In genomic region chr5:72109051-72109411, GRCh38 we compare ENCODE assay signal across 8 cellular contexts. TPM values are rescaled to one million over a fixed set of nuclear protein-coding genes. Genes with fewer than 3 reads are reported as not detected.
DNase-seq lines count a peak whose midpoint lies in the region; ATAC-seq and TF ChIP-seq lines count a peak whose summit lies in the region.

No MANE protein-coding gene starts in this region.

- TF ChIP-seq CTCF in Peyer's patch (IDR thresholded peaks at IDR 0.05) (no peak), epithelial cell of esophagus (IDR thresholded peaks at IDR 0.05; ENCODE audit: insufficient read depth, low read depth, low read length, missing control alignments) (no peak), ovary (IDR thresholded peaks at IDR 0.05) (no peak), foreskin keratinocyte (conservative IDR thresholded peaks at IDR 0.05) (no peak)

- no peak overlapping the region for H3K27ac ChIP-seq in CD8-positive, alpha-beta memory T cell (ENCODE audit: low read depth, low read length)
- H3K27ac ChIP-seq in Peyer's patch (no peak overlapping the region), ovary (peak overlapping the region; percentile 60 to 76), foreskin keratinocyte (no peak overlapping the region)

- peak overlapping the region in 5 of 7 donors; percentile 5 to 51 (median 24) for H3K4me3 Mint-ChIP-seq in CD8-positive, alpha-beta memory T cell

- ATAC-seq in HG02870 (IDR thresholded peaks at IDR 0.05; ENCODE audit: unreplicated experiment) (no peak), foreskin keratinocyte (no peak)

- WGBS in ovary, 3 donors = 0% methylated on average over 2 of the region's 2 CpGs

- H3K36me3 ChIP-seq in CD8-positive, alpha-beta memory T cell (ENCODE audit: insufficient read depth, low read length) = no peaks in the 10 kb centered on the region
- no peaks in the 10 kb centered on the region for H3K36me3 ChIP-seq in Peyer's patch
- no peaks in the 10 kb centered on the region for H3K36me3 ChIP-seq in ovary

- H3K9me3 Mint-ChIP-seq in CD8-positive, alpha-beta memory T cell = no peaks in the 10 kb centered on the region

- H3K27ac Mint-ChIP-seq in CD8-positive, alpha-beta memory T cell = no peak overlapping the region

- POLR2A ChIA-PET in CD8-positive, alpha-beta memory T cell (lab: Charles Lee) = interaction anchor here (0.6 kb wide), 1 partner anchor 199 kb away, joined by 3 read pairs; no protein-coding TSS in a partner anchor

- CTCF ChIA-PET in CD8-positive, alpha-beta memory T cell (lab: Charles Lee) = no interaction called here

- H3K4me1 Mint-ChIP-seq in CD8-positive, alpha-beta memory T cell = peaks cover 6 to 18% (median 7%) of the 10 kb centered on the region in 3 donors

- H3K27me3 ChIP-seq in CD8-positive, alpha-beta memory T cell (ENCODE audit: insufficient read depth, low read length, poor library complexity, severe bottlenecking) = peaks cover 4% of the 10 kb centered on the region
- H3K27me3 ChIP-seq in Peyer's patch (peaks cover 0 to 12% of the 10 kb centered on the region in 2 donors), ovary (no peaks in the 10 kb centered on the region), foreskin keratinocyte (peaks cover 7% of the 10 kb centered on the region)

- no peaks in the 10 kb centered on the region for H3K4me1 ChIP-seq in CD8-positive, alpha-beta memory T cell (ENCODE audit: insufficient read depth, low read length)
- H3K4me1 ChIP-seq in Peyer's patch (peaks cover 0 to 11% (median 8%) of the 10 kb centered on the region in 4 donors), ovary (ENCODE audit: insufficient read depth) (peaks cover 4% of the 10 kb centered on the region), foreskin keratinocyte (peaks cover 3% of the 10 kb centered on the region)

- no peaks in the 10 kb centered on the region for H3K36me3 Mint-ChIP-seq in CD8-positive, alpha-beta memory T cell

- H3K9me3 ChIP-seq in CD8-positive, alpha-beta memory T cell (ENCODE audit: low read length) = no peaks in the 10 kb centered on the region
- H3K9me3 ChIP-seq in Peyer's patch (no peaks in the 10 kb centered on the region), ovary (no peaks in the 10 kb centered on the region)

- H3K27me3 Mint-ChIP-seq in CD8-positive, alpha-beta memory T cell = peaks cover 42 to 71% of the 10 kb centered on the region in 2 donors

- TF ChIP-seq POLR2A in Peyer's patch (IDR thresholded peaks at IDR 0.05) (no peak), ovary (IDR thresholded peaks at IDR 0.05) (no peak)

- intact Hi-C loops in ovary (cut with DNase I) = no loop called here

- no peak for TF ChIP-seq EP300 in ovary (IDR thresholded peaks at IDR 0.05)

- no peak for DNase-seq in CD8-positive, alpha-beta memory T cell
- DNase-seq in Peyer's patch = no peak
- no peak for DNase-seq in epithelial cell of esophagus (ENCODE audit: low read depth)
- DNase-seq in ovary = no peak
- DNase-seq in NCI-H1092 (lab: John Stamatoyannopoulos, UW) = no peak
- no peak for DNase-seq in SW 1271 (lab: John Stamatoyannopoulos, UW)
- DNase-seq in foreskin keratinocyte = no peak

- H3K4me3 ChIP-seq in CD8-positive, alpha-beta memory T cell (ENCODE audit: low read length) = no peak overlapping the region
- H3K4me3 ChIP-seq in Peyer's patch = peak overlapping the region; percentile 39 to 61 (median 52)
- peak overlapping the region; percentile 38 for H3K4me3 ChIP-seq in epithelial cell of esophagus (ENCODE audit: low read length)
- H3K4me3 ChIP-seq in ovary = peak overlapping the region; percentile 75

RNA-seq across cellular contexts. Expression of gene MAP1B, which starts 1.8 kb away (rescaled TPM):
- total RNA-seq in CD8-positive, alpha-beta memory T cell = under 1 TPM; 0.13 to 0.18 TPM
- 0.16 TPM for polyA plus RNA-seq in CD8-positive, alpha-beta memory T cell
- total RNA-seq in Peyer's patch = 10 to 100 TPM; 16.3 to 38.0 (median 25.7) TPM
- total RNA-seq in ovary = 100 to 1,000 TPM in 2 of 7 donors, 10 to 100 TPM in 5; 29.7 to 126 (median 61.6) TPM
- 10 to 100 TPM in 1 of 2 donors, 1 to 10 TPM in 1; 4.4 to 23.7 TPM for polyA plus RNA-seq in ovary
- total RNA-seq in foreskin keratinocyte = 9.5 and 17.2 TPM in 2 replicates
- 1.4 and 2.4 TPM in 2 replicates for polyA plus RNA-seq in foreskin keratinocyte

Comparison
In these comparisons a context has a peak if more than half of its experiments do, and no peak if none do; other contexts are left out.
1. H3K27ac ChIP-seq: peak in ovary (2 of 2); none in CD8-positive, alpha-beta memory T cell (single experiment), Peyer's patch (0 of 4) and foreskin keratinocyte (single experiment).